ENCODE assay signal across 9 cellular contexts in the genomic region with DNA sequence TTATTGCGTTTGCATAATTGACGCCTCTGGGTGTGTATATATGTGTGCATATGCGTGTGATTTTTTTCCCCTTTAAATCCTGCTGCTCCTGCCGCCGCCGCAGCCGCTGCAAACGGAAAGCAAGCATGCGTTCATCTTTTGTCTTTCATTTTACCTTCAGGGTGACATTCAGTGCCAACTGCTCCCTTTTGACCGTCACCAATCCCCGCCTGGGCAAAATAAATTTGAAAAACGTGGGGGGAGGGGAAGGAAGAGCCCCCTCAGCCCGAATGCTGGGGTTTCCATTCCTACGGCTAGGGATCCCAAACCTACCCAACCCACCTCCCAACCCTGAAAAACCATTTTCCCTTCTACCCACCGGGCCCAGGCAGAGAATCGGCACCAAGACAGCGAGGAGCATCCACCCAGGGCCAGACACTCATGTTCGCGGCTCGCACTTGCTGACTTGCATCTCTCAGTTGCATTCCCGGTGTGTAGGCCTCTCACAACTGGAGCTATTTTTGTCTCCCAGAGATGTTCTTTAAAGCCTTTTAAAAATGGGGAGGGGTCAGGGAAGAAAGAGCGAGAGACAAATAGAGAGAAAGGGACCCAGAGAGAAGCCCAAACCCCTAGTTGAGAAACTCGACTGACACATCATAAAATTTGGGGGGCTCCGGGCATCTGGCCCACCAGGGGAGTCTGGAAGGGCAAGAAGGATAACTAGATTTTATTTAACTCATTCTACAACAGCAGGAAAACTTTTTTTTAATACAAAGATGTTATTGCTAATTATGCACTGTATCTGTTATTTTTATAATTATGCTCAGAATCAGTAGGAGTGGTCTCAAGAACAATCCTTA.
A peak's percentile ranks its signal among the peaks of the same experiment; 100 is the strongest.
DNase-seq lines count a peak whose midpoint lies in the region; ATAC-seq and TF ChIP-seq lines count a peak whose summit lies in the region.
"Had no signal": no experiment of that assay in that cellular context is flagged by ENCODE, and none has a peak within 500 bp of the region (broad histone marks: within the 10 kb centered on the region; RNA-seq: fewer than 3 reads in every experiment).

No MANE protein-coding gene starts in this region.

- intact Hi-C loops in lower lobe of right lung (cut with DNase I), result no loop called here

- H3K4me1 ChIP-seq in lower lobe of right lung, result no peaks in the 10 kb centered on the region
- H3K4me1 ChIP-seq in thoracic aorta (ENCODE audit: control insufficient read depth in 1 of 2, low read depth in 2 of 2), result peaks cover 3 to 16% of the 10 kb centered on the region in 2 donors
- H3K4me1 ChIP-seq: BLaER1 treated with 17β-estradiol and CSF1 and Interleukin-3, amounts not matched to agents 10 nM and 100 nM had no signal

- no peak for ATAC-seq in lower lobe of right lung
- ATAC-seq in thoracic aorta (ENCODE audit: insufficient number of reproducible peaks, low FRiP score, low read depth), result no peak
- no peak for ATAC-seq in GM21529 (IDR thresholded peaks at IDR 0.05; ENCODE audit: unreplicated experiment)
- no peak for ATAC-seq in HG02623 (IDR thresholded peaks at IDR 0.05; ENCODE audit: unreplicated experiment)
- ATAC-seq in HG03280 (IDR thresholded peaks at IDR 0.05; ENCODE audit: unreplicated experiment), result no peak

- H3K9me3 ChIP-seq in lower lobe of right lung, result no peaks in the 10 kb centered on the region
- no peaks in the 10 kb centered on the region for H3K9me3 ChIP-seq in thoracic aorta

- H3K27ac ChIP-seq in lower lobe of right lung (no peak overlapping the region), thoracic aorta (no peak overlapping the region)
- H3K27ac ChIP-seq: BLaER1 treated with 17β-estradiol and CSF1 and Interleukin-3, amounts not matched to agents 10 nM and 100 nM had no signal

- H3K36me3 ChIP-seq in lower lobe of right lung, result no peaks in the 10 kb centered on the region
- no peaks in the 10 kb centered on the region for H3K36me3 ChIP-seq in thoracic aorta
- H3K36me3 ChIP-seq: BLaER1 treated with 17β-estradiol and CSF1 and Interleukin-3, amounts not matched to agents 10 nM and 100 nM had no signal

- H3K4me3 ChIP-seq in cardiac fibroblast (replicated peaks in 1 of 2; ENCODE audit: low read depth in 2 of 2, low read length in 2 of 2) (peak overlapping the region; percentile 45 to 51), lower lobe of right lung (peak overlapping the region; percentile 50), thoracic aorta (peak overlapping the region; percentile 70)
- H3K4me3 ChIP-seq: BLaER1 treated with 17β-estradiol and CSF1 and Interleukin-3, amounts not matched to agents 10 nM and 100 nM had no signal

- H3K27me3 ChIP-seq in lower lobe of right lung (ENCODE audit: low read depth), result peaks cover 17% of the 10 kb centered on the region
- no peaks in the 10 kb centered on the region for H3K27me3 ChIP-seq in thoracic aorta (replicated peaks; ENCODE audit: insufficient read depth)
- H3K27me3 ChIP-seq: BLaER1 treated with 17β-estradiol and CSF1 and Interleukin-3, amounts not matched to agents 10 nM and 100 nM had no signal

- DNase-seq in NCI-H2171 treated with DMSO at 0.1 percent for 48 hours (lab: John Stamatoyannopoulos, UW) (peak; percentile 62), NCI-H2171 (lab: John Stamatoyannopoulos, UW) (no peak), cardiac fibroblast (ENCODE audit: low read depth in 2 of 2) (no peak), lower lobe of right lung (no peak), thoracic aorta (ENCODE audit: low spot score) (no peak)

- TF ChIP-seq CTCF in cardiac fibroblast (IDR thresholded peaks at IDR 0.05; ENCODE audit: low read depth, low read length), result no peak
- TF ChIP-seq CTCF in lower lobe of right lung (IDR thresholded peaks at IDR 0.05), result no peak
- no peak for TF ChIP-seq CTCF in thoracic aorta (IDR thresholded peaks at IDR 0.05)
